Comparison of ENCODE assay signal across 10 cellular contexts in the genomic region with DNA sequence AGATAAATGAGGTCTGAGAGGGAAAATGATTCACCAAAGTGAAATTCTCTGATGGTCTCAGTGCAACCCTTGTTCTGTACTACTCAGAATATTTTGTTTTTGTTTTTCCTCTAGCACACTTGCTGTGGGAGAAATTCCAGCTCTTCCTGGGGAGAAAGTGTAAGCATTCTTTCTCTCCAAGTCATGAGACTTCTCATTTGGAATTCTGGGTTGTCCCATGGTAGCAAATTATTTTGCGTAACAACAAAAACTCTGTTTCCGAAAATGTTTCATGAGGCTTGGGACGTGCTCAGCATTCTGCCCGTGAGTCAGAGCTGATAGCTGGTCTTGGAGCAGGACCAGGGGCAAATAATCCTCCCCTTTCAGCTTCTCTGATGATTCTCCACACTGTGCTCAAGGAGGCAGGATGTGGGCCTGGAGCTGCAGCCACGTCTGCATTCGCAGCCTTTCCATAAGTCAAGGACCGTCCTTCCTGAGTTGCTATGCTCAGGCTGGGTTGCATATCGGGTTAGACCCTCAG.
DNase-seq lines count a peak whose midpoint lies in the region; ATAC-seq and TF ChIP-seq lines count a peak whose summit lies in the region.
"Had no signal": no experiment of that assay in that cellular context is flagged by ENCODE, and none has a peak within 500 bp of the region (broad histone marks: within the 10 kb centered on the region; RNA-seq: fewer than 3 reads in every experiment).

No MANE protein-coding gene starts in this region.

- H3K79me2 ChIP-seq in ACC112 (ENCODE audit: control insufficient read depth, insufficient read depth, low read length, unreplicated experiment): peaks cover 3% of the 10 kb centered on the region

- no peak for TF ChIP-seq CTCF in fibroblast of the aortic adventitia (IDR thresholded peaks at IDR 0.05; ENCODE audit: insufficient read depth, low read length)
- TF ChIP-seq CTCF in omental fat pad (IDR thresholded peaks at IDR 0.05): no peak
- no peak for TF ChIP-seq CTCF in GM10248 (IDR thresholded peaks at IDR 0.05; ENCODE audit: control extremely low read depth, extremely low read depth, low read depth, missing control alignments)

- peak overlapping the region; percentile 23; the same call in 1 of the 2 replicates for H3K4me3 ChIP-seq in ACC112 (ENCODE audit: low read depth, low read length)
- H3K4me3 ChIP-seq in fibroblast of the aortic adventitia (ENCODE audit: low read depth, low read length): no peak overlapping the region

- peaks cover 44% of the 10 kb centered on the region for H3K36me3 ChIP-seq in ACC112 (ENCODE audit: insufficient read depth, low read length)

- peak overlapping the region; percentile 99 for H3K27ac ChIP-seq in ACC112 (ENCODE audit: low read depth, low read length)

- peaks cover 60% of the 10 kb centered on the region for H3K4me1 ChIP-seq in ACC112 (ENCODE audit: control insufficient read depth, insufficient read depth, low read length, unreplicated experiment)

- no peak overlapping the region for H2AFZ ChIP-seq in ACC112 (ENCODE audit: low read length, unreplicated experiment)

- POLR2A ChIA-PET in GM10248 (lab: Yijun Ruan, JAX): no interaction called here

- CTCF ChIA-PET in GM10248 (lab: Yijun Ruan, JAX): interaction anchor here (0.8 to 2.5 kb wide), 4 partner anchors 13 to 113 kb away, joined by 3 to 7 read pairs (median 3); no protein-coding TSS in a partner anchor

- H3K27me3 ChIP-seq in ACC112 (ENCODE audit: insufficient read depth, low read length): no peaks in the 10 kb centered on the region

- peak; percentile 99 for DNase-seq in fibroblast of the aortic adventitia (ENCODE audit: low read depth)
- no peak for DNase-seq in omental fat pad (ENCODE audit: low spot score)
- no peak for DNase-seq in NCI-H446 treated with DMSO at 0.1 percent for 48 hours (lab: John Stamatoyannopoulos, UW)
- no peak for DNase-seq in GM10248 (ENCODE audit: extremely low spot score)
- DNase-seq: activated naive CD4-positive, alpha-beta T cell treated with anti-CD3 and anti-CD28 coated beads for 36 hours; SIG-M5 had no signal

- ATAC-seq in SK-N-SH treated with all-trans-retinoic acid at 6 μM for 48 hours (peak; percentile 76), omental fat pad (ENCODE audit: low FRiP score) (peak; percentile 78), GM21576 (IDR thresholded peaks at IDR 0.05; ENCODE audit: unreplicated experiment) (no peak), GM19023 (IDR thresholded peaks at IDR 0.05; ENCODE audit: unreplicated experiment) (no peak)

TF ChIP-seq in SK-N-SH treated with all-trans-retinoic acid at 6 μM for 48 hours, 23 proteins besides CTCF, POLR2A, EP300 and RAD21:
- TF ChIP-seq BACH2 (CRISPR knock-in tag; IDR thresholded peaks at IDR 0.05; ENCODE audit: borderline replicate concordance) (no peak), ISL1 (CRISPR knock-in tag; IDR thresholded peaks at IDR 0.05) (no peak), OSR1 (CRISPR knock-in tag; IDR thresholded peaks at IDR 0.05) (no peak), PPARA (CRISPR knock-in tag; IDR thresholded peaks at IDR 0.05; ENCODE audit: borderline replicate concordance) (no peak), ARNTL (CRISPR knock-in tag; IDR thresholded peaks at IDR 0.05; ENCODE audit: borderline replicate concordance, low read depth) (no peak), ZNF70 (CRISPR knock-in tag; IDR thresholded peaks at IDR 0.05) (no peak), ZNF565 (CRISPR knock-in tag; conservative IDR thresholded peaks at IDR 0.05; ENCODE audit: low read depth) (no peak), CSDC2 (CRISPR knock-in tag; IDR thresholded peaks at IDR 0.05) (no peak), CSRNP3 (CRISPR knock-in tag; IDR thresholded peaks at IDR 0.05) (no peak), ZC3H10 (CRISPR knock-in tag; IDR thresholded peaks at IDR 0.05) (no peak)

Comparison
In these comparisons a context has a peak if more than half of its experiments do, and no peak if none do; other contexts are left out.
1. ATAC-seq: peak in SK-N-SH treated with all-trans-retinoic acid at 6 μM for 48 hours (single experiment) and omental fat pad (single experiment); none in GM21576 (single experiment) and GM19023 (single experiment).